Comparison of ENCODE assay signal across 8 cellular contexts in genomic region chrX:120457766-120458180, GRCh38. TPM values are rescaled to one million over a fixed set of nuclear protein-coding genes. Genes with fewer than 3 reads are reported as not detected.
DNase-seq lines count a peak whose midpoint lies in the region; ATAC-seq and TF ChIP-seq lines count a peak whose summit lies in the region.

No MANE protein-coding gene starts in this region.

- POLR2A ChIA-PET in IMR-90 (lab: Charles Lee; ENCODE audit: unreplicated experiment): no interaction called here

- DNase-seq in GM04504 (ENCODE audit: low read depth) (peak; percentile 57), IMR-90 (peak; percentile 76), psoas muscle (no peak), NCI-H1694 (lab: John Stamatoyannopoulos, UW) (no peak), substantia nigra (lab: John Stamatoyannopoulos, UW) (no peak), AG08396 (ENCODE audit: low spot score) (no peak)
- no peak for DNase-seq in activated naive CD8-positive, alpha-beta T cell treated with anti-CD3 and anti-CD28 coated beads, Interleukin-2, amount 50 U/mL, for 24 hours

- H3K9me3 ChIP-seq in IMR-90 (ENCODE audit: control insufficient read depth, insufficient read depth, low read length) (no peaks in the 10 kb centered on the region), psoas muscle (no peaks in the 10 kb centered on the region)

- H3K27ac ChIP-seq in IMR-90 (ENCODE audit: insufficient read depth, low read length) (no peak overlapping the region), psoas muscle (peak overlapping the region; percentile 62), substantia nigra (ENCODE audit: low read depth, low read length, poor library complexity, severe bottlenecking) (no peak overlapping the region)

- in situ Hi-C loops in IMR-90 (cut with MboI; ENCODE audit: low sequenced_read_pairs): no loop called here

- H3K27me3 ChIP-seq in IMR-90 (ENCODE audit: control insufficient read depth, insufficient read depth, low read length) (no peaks in the 10 kb centered on the region), psoas muscle (ENCODE audit: insufficient read depth in 3 of 3, low read length in 2 of 3) (no peaks in the 10 kb centered on the region)

- H2BK20ac ChIP-seq in IMR-90 (ENCODE audit: low read depth, low read length): no peak overlapping the region

- no peak overlapping the region for H2BK15ac ChIP-seq in IMR-90 (ENCODE audit: low read depth, low read length)

- H3K4ac ChIP-seq in IMR-90 (ENCODE audit: low read depth, low read length): no peak overlapping the region

- H2BK5ac ChIP-seq in IMR-90 (ENCODE audit: low read depth, low read length, poor library complexity, severe bottlenecking): no peak overlapping the region

- no CpG with 5 or more reads among the region's 2 CpGs for WGBS in IMR-90 (ENCODE audit: extremely low coverage in 2 of 2, insufficient read length in 1 of 2), 2 experiments
- 17 to 29% (median 29%) methylated on average over 2 of the region's 2 CpGs for WGBS in psoas muscle, 3 donors

- H3K4me3 Mint-ChIP-seq in activated naive CD8-positive, alpha-beta T cell treated with anti-CD3 and anti-CD28 coated beads, Interleukin-2, amount 50 U/mL, for 24 hours: no peak overlapping the region

- no peak overlapping the region for H3K18ac ChIP-seq in IMR-90 (ENCODE audit: low read depth, low read length)

- ATAC-seq in GM21528 (IDR thresholded peaks at IDR 0.05; ENCODE audit: low FRiP score, unreplicated experiment) (peak; percentile 92), IMR-90 (ENCODE audit: low read depth) (peak; percentile 51; the same call in 1 of the 2 replicates), psoas muscle (peak; percentile 56 to 75 (median 62))
- ATAC-seq in activated naive CD8-positive, alpha-beta T cell treated with anti-CD3 and anti-CD28 coated beads, Interleukin-2, amount 50 U/mL, for 24 hours: peak; percentile 77

- dilution Hi-C loops in IMR-90 (cut with HindIII; ENCODE audit: low sequenced_read_pairs, unreplicated experiment): no loop called here

- no peak overlapping the region for H3K14ac ChIP-seq in IMR-90 (replicated peaks; ENCODE audit: low read depth, low read length)

- no peak overlapping the region for H3K4me2 ChIP-seq in IMR-90 (ENCODE audit: low read depth, low read length)

- no peak overlapping the region for H4K5ac ChIP-seq in IMR-90 (ENCODE audit: low read depth, low read length)

- H3K4me1 ChIP-seq in IMR-90 (ENCODE audit: control insufficient read depth, insufficient read depth, low read length) (no peaks in the 10 kb centered on the region), psoas muscle (peaks cover 22% of the 10 kb centered on the region)

- no peak overlapping the region for H4K8ac ChIP-seq in IMR-90 (ENCODE audit: low read depth in 2 of 2, low read length in 2 of 2)

- no peak overlapping the region for H2AFZ ChIP-seq in IMR-90 (replicated peaks; ENCODE audit: low read length, poor library complexity)

- no peak for TF ChIP-seq RAD21 in IMR-90 (IDR thresholded peaks at IDR 0.05; ENCODE audit: low read length)

- H3K36me3 Mint-ChIP-seq in activated naive CD8-positive, alpha-beta T cell treated with anti-CD3 and anti-CD28 coated beads, Interleukin-2, amount 50 U/mL, for 24 hours (ENCODE audit: low read depth): peaks cover 2% of the 10 kb centered on the region

- no peak overlapping the region for H2BK120ac ChIP-seq in IMR-90 (ENCODE audit: low read depth, low read length)

- H3K79me1 ChIP-seq in IMR-90 (ENCODE audit: low read depth in 1 of 2, low read length in 2 of 2): peaks cover 4 to 7% of the 10 kb centered on the region in 2 experiments; a peak in 1 of 4 replicates

- CTCF ChIA-PET in IMR-90 (lab: Yijun Ruan, JAX): no interaction called here

- no TSS peak for BruUV-seq in IMR-90 (replicated peaks; lab: Mats Ljungman, UMichigan)

- H3K9me1 ChIP-seq in IMR-90 (ENCODE audit: insufficient read depth, low read length): peaks cover 3% of the 10 kb centered on the region; the same call in 1 of the 2 replicates

- H4K91ac ChIP-seq in IMR-90 (ENCODE audit: insufficient read depth, low read depth, low read length): no peak overlapping the region

- H2AK9ac ChIP-seq in IMR-90 (replicated peaks; ENCODE audit: low read depth, low read length, poor library complexity): no peak overlapping the region

- H3K9ac ChIP-seq in IMR-90 (ENCODE audit: low read depth, low read length): no peak overlapping the region

- H3K27ac Mint-ChIP-seq in activated naive CD8-positive, alpha-beta T cell treated with anti-CD3 and anti-CD28 coated beads, Interleukin-2, amount 50 U/mL, for 24 hours: no peak overlapping the region

- peaks cover 3% of the 10 kb centered on the region; the same call in 1 of the 2 replicates for H3K36me3 ChIP-seq in IMR-90 (ENCODE audit: control insufficient read depth, insufficient read depth, low read length)
- H3K36me3 ChIP-seq in psoas muscle (ENCODE audit: insufficient read depth in 1 of 2, low read depth in 1 of 2): peaks cover 0 to 13% of the 10 kb centered on the region in 2 donors

- no peaks in the 10 kb centered on the region for H3K27me3 Mint-ChIP-seq in activated naive CD8-positive, alpha-beta T cell treated with anti-CD3 and anti-CD28 coated beads, Interleukin-2, amount 50 U/mL, for 24 hours

- no peak overlapping the region for H3K56ac ChIP-seq in IMR-90 (ENCODE audit: extremely low read depth, insufficient read depth, low read length)

- intact Hi-C loops in IMR-90 (cut with micrococcal nuclease): no loop called here
- intact Hi-C loops in psoas muscle (cut with DNase I): loop anchor here in 1 of 2 donors (10.0 kb wide), 1 partner anchor 203 kb away; the partner anchor contains the start of gene ZBTB33

- peaks cover 32% of the 10 kb centered on the region for H3K4me1 Mint-ChIP-seq in activated naive CD8-positive, alpha-beta T cell treated with anti-CD3 and anti-CD28 coated beads, Interleukin-2, amount 50 U/mL, for 24 hours

- no peak overlapping the region for H3K23ac ChIP-seq in IMR-90 (ENCODE audit: low read depth, low read length)

- H3K9me3 Mint-ChIP-seq in activated naive CD8-positive, alpha-beta T cell treated with anti-CD3 and anti-CD28 coated beads, Interleukin-2, amount 50 U/mL, for 24 hours: no peaks in the 10 kb centered on the region

- H2AK5ac ChIP-seq in IMR-90 (ENCODE audit: low read depth, low read length): no peak overlapping the region

- no peak for TF ChIP-seq CTCF in IMR-90 (conservative IDR thresholded peaks at IDR 0.05; ENCODE audit: low read depth, low read length)
- no peak for TF ChIP-seq CTCF in psoas muscle (IDR thresholded peaks at IDR 0.05)

- H3K4me3 ChIP-seq in IMR-90 (ENCODE audit: insufficient read depth, low read depth, low read length) (no peak overlapping the region), psoas muscle (no peak overlapping the region)

- H4K20me1 ChIP-seq in IMR-90 (ENCODE audit: insufficient read depth, low read length): peaks cover 11% of the 10 kb centered on the region

- no peak for TF ChIP-seq POLR2A in IMR-90 (IDR thresholded peaks at IDR 0.05; ENCODE audit: low read depth, low read length)

TF ChIP-seq in IMR-90, 13 proteins besides CTCF, POLR2A, EP300 and RAD21:
- TF ChIP-seq CEBPB (IDR thresholded peaks at IDR 0.05; ENCODE audit: low read depth, low read length) (no peak), NFE2L2 (IDR thresholded peaks at IDR 0.05; ENCODE audit: low read depth, low read length) (no peak), MAFK (IDR thresholded peaks at IDR 0.05; ENCODE audit: low read depth, low read length) (no peak), RCOR1 (IDR thresholded peaks at IDR 0.05; ENCODE audit: insufficient replicate concordance, low read length) (no peak), SMC3 (IDR thresholded peaks at IDR 0.05; ENCODE audit: low read depth, low read length) (no peak), BHLHE40 (IDR thresholded peaks at IDR 0.05; ENCODE audit: low read depth, low read length) (no peak), USF2 (IDR thresholded peaks at IDR 0.05; ENCODE audit: low read depth, low read length) (no peak), RFX5 (IDR thresholded peaks at IDR 0.05; ENCODE audit: low read depth, low read length) (no peak), FOS (IDR thresholded peaks at IDR 0.05; ENCODE audit: low read depth, low read length) (no peak)
- TF ChIP-seq, protein P1, sequence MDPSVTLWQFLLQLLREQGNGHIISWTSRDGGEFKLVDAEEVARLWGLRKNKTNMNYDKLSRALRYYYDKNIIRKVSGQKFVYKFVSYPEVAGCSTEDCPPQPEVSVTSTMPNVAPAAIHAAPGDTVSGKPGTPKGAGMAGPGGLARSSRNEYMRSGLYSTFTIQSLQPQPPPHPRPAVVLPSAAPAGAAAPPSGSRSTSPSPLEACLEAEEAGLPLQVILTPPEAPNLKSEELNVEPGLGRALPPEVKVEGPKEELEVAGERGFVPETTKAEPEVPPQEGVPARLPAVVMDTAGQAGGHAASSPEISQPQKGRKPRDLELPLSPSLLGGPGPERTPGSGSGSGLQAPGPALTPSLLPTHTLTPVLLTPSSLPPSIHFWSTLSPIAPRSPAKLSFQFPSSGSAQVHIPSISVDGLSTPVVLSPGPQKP (IDR thresholded peaks at IDR 0.05; ENCODE audit: borderline replicate concordance, low read depth, low read length): no peak

RNA-seq across cellular contexts. Expression of gene LAMP2, which starts 11.3 kb away (rescaled TPM):
- total RNA-seq in IMR-90 (2012; rRNA removed): 114 and 129 TPM in 2 replicates
- polyA plus RNA-seq in IMR-90 (2012; rRNA removed): 71.8 and 78.1 TPM in 2 replicates
- 17.4 and 27.4 TPM in 2 replicates for polyA plus RNA-seq in IMR-90 (2012; cell fraction: cytosol; rRNA removed)
- 6.0 and 36.8 TPM in 2 replicates for polyA plus RNA-seq in IMR-90 (2012; cell fraction: nucleus; rRNA removed; ENCODE audit: low replicate concordance)
- 100 to 1,000 TPM in 2 of 4 donors, 10 to 100 TPM in 2; 86.0 to 123 (median 98.2) TPM for total RNA-seq in psoas muscle
- polyA plus RNA-seq in psoas muscle: 10 to 100 TPM; 24.5 to 89.4 (median 39.1) TPM

Comparison
In these comparisons a context has a peak if more than half of its experiments do, and no peak if none do; other contexts are left out.
1. DNase-seq: peak in GM04504 (single experiment) and IMR-90 (single experiment); none in activated naive CD8-positive, alpha-beta T cell treated with anti-CD3 and anti-CD28 coated beads, Interleukin-2, amount 50 U/mL, for 24 hours (single experiment), psoas muscle (0 of 2), NCI-H1694 (single experiment), substantia nigra (0 of 49) and AG08396 (single experiment).
2. Peak in every context shown above with its lines, with median percentiles within 50 percentile points of each other: ATAC-seq.